25 cellular contexts compared by ENCODE assay signal in the genomic region with DNA sequence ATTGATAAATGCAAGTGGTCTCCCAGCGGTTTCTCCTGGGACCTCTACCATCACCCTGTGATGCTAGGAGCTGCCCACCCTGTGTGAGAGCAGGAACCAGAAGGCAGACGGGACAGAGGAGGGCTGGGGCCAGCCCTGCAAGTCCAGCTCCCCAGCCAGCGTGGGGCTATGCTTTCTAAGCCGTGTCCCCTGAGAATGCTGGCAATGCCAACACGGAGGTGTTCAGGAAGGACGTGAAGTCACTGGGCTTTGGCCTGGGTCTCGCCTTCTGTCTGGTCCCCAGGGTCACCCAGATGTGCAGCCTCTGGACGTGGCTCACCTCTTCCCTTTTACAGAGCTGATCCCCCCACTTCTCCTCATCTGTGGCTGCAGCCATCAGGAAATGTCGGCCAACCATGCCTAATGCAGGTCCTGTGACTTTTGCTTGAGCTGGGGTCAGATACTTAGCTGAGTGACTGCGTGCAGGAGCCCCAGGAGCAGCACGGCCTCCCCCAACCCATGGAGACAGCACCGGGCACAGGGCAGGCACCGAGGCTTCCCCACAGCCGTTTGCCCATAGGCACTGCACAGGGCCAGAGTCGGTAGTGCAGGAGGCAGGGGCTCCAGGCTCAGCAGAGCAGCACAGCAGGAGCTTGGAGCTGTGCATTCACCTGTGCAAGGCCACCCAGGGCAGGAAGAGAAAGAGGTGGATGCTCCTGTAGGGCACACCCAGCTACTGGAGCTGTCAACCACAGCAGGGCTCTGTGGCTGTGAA.
DNase-seq lines count a peak whose midpoint lies in the region; ATAC-seq, FAIRE-seq and TF ChIP-seq lines count a peak whose summit lies in the region.
"Had no signal": no experiment of that assay in that cellular context is flagged by ENCODE, and none has a peak within 500 bp of the region (broad histone marks: within the 10 kb centered on the region; RNA-seq: fewer than 3 reads in every experiment).

No MANE protein-coding gene starts in this region.

- intact Hi-C loops in upper lobe of right lung (cut with DNase I): no loop called here

- peaks cover 0 to 69% (median 10%) of the 10 kb centered on the region in 11 experiments; a peak in 11 of 22 replicates for H3K27me3 ChIP-seq in BLaER1 treated with 17β-estradiol and CSF1 and Interleukin-3, amounts not matched to agents 10 nM and 100 nM
- peaks cover 9% of the 10 kb centered on the region for H3K27me3 ChIP-seq in upper lobe of right lung

- in situ Hi-C loops in G401 (cut with HindIII; ENCODE audit: low sequenced_read_pairs): no loop called here

- no peak overlapping the region for H3K4me3 ChIP-seq in BLaER1 treated with 17β-estradiol and CSF1 and Interleukin-3, amounts not matched to agents 10 nM and 100 nM
- no peak overlapping the region for H3K4me3 ChIP-seq in upper lobe of right lung
- H3K4me3 ChIP-seq: A549, K562, PC-9, SJSA1 had no signal

- H3K4me1 Mint-ChIP-seq in nephron: peaks cover 39% of the 10 kb centered on the region

- H3K36me3 ChIP-seq in BLaER1 treated with 17β-estradiol and CSF1 and Interleukin-3, amounts not matched to agents 10 nM and 100 nM: no peaks in the 10 kb centered on the region
- H3K36me3 ChIP-seq in upper lobe of right lung: no peaks in the 10 kb centered on the region
- H3K36me3 ChIP-seq: SJSA1 had no signal

- H3K9me3 Mint-ChIP-seq in nephron: no peaks in the 10 kb centered on the region

- peak overlapping the region in 9 of 11 experiments; percentile 15 to 76 (median 67); a peak in 17 of 22 replicates for H3K4me2 ChIP-seq in BLaER1 treated with 17β-estradiol and CSF1 and Interleukin-3, amounts not matched to agents 10 nM and 100 nM
- H3K4me2 ChIP-seq: A549, PC-9 had no signal

- no peak overlapping the region for H3K27ac ChIP-seq in BLaER1 treated with 17β-estradiol and CSF1 and Interleukin-3, amounts not matched to agents 10 nM and 100 nM
- H3K27ac ChIP-seq in upper lobe of right lung: no peak overlapping the region
- H3K27ac ChIP-seq: A549, PC-9, SJSA1 had no signal

- peaks cover 0 to 7% (median 0%) of the 10 kb centered on the region in 11 experiments; a peak in 1 of 22 replicates for H3K9me3 ChIP-seq in BLaER1 treated with 17β-estradiol and CSF1 and Interleukin-3, amounts not matched to agents 10 nM and 100 nM (replicated peaks in 1 of 11)
- H3K9me3 ChIP-seq in upper lobe of right lung: no peaks in the 10 kb centered on the region
- H3K9me3 ChIP-seq: SJSA1 had no signal

- DNase-seq in NCI-H69 (lab: John Stamatoyannopoulos, UW) (peak; percentile 45), upper lobe of right lung (peak; percentile 54), urothelium cell line (ENCODE audit: low spot score) (no peak), DMS 273 (lab: John Stamatoyannopoulos, UW; ENCODE audit: unreplicated experiment) (no peak), G401 (ENCODE audit: low spot score) (no peak)
- DNase-seq: Calu3; DMS153; DND-41; H7; Kasumi-1; NCI-H1092 treated with DMSO at 0.1 percent for 48 hours; NCI-H1436; NCI-H1930; NCI-H2107; NCI-H446; NCI-H524 treated with DMSO at 0.1 percent for 48 hours; NCI-H82; NK-92 treated with Interleukin-12 subunit alpha and Interleukin-12 subunit beta, amount 100 ng/mL, for 24 hours; PC-9; Right ventricle myocardium superior had no signal

- peak; percentile 14 for ATAC-seq in upper lobe of right lung
- ATAC-seq: K562 had no signal

- H3K4me1 ChIP-seq in BLaER1 treated with 17β-estradiol and CSF1 and Interleukin-3, amounts not matched to agents 10 nM and 100 nM: peaks cover 6 to 60% (median 50%) of the 10 kb centered on the region in 10 experiments; a peak in 18 of 20 replicates
- H3K4me1 ChIP-seq in upper lobe of right lung: no peaks in the 10 kb centered on the region
- H3K4me1 ChIP-seq: A549, SJSA1 had no signal

- H3K4me3 Mint-ChIP-seq in nephron: no peak overlapping the region

- peaks cover 0 to 51% (median 5%) of the 10 kb centered on the region in 11 experiments; a peak in 10 of 22 replicates for H4K20me1 ChIP-seq in BLaER1 treated with 17β-estradiol and CSF1 and Interleukin-3, amounts not matched to agents 10 nM and 100 nM

- FAIRE-seq in urothelium cell line (lab: Jason Lieb, UNC): no peak
- FAIRE-seq: A549, K562 had no signal

- H3K36me3 Mint-ChIP-seq in nephron (ENCODE audit: low read depth): no peaks in the 10 kb centered on the region

- H3K9ac ChIP-seq in BLaER1 treated with 17β-estradiol and CSF1 and Interleukin-3, amounts not matched to agents 10 nM and 100 nM: no peak overlapping the region

- H3K27ac Mint-ChIP-seq in nephron: peak overlapping the region in 2 of 3 experiments; percentile 56 to 91

- H3K27me3 Mint-ChIP-seq in nephron (ENCODE audit: low read depth): peaks cover 49% of the 10 kb centered on the region

- TF ChIP-seq CTCF in nephron (IDR thresholded peaks at IDR 0.05; ENCODE audit: unreplicated experiment in 3 of 3): no peak
- TF ChIP-seq CTCF in upper lobe of right lung (IDR thresholded peaks at IDR 0.05): no peak

Comparison
In these comparisons a context has a peak if more than half of its experiments do, and no peak if none do; other contexts are left out.
1. DNase-seq: peak in NCI-H69 (single experiment) and upper lobe of right lung (single experiment); none in urothelium cell line (single experiment), DMS 273 (single experiment) and G401 (single experiment).